Comparison of ENCODE assay signal across 17 cellular contexts in the genomic region with DNA sequence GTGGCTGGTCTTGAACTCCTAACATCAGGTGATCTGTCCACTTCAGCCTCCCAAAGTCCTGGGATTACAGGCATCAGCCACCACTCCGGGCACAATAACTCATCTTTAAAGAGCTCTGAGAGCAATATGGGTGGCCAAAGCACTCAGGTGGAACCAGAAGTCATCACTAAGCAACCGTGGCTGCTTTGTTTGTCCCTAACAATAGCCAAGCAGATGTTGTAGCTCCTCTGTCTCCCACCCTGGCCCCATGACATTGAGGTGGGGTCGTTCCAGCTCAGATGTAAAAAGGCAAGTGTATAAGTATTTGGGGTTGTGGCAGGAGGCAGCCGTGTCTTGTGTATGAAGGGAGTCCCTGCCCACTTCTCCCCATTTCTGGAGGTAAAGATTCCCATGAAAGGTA. TPM values are rescaled to one million over a fixed set of nuclear protein-coding genes. Genes with fewer than 3 reads are reported as not detected.
"Had no signal": no experiment of that assay in that cellular context is flagged by ENCODE, and none has a peak within 500 bp of the region (broad histone marks: within the 10 kb centered on the region; RNA-seq: fewer than 3 reads in every experiment).

No MANE protein-coding gene starts in this region.

- H3K4me3 Mint-ChIP-seq: activated CD8-positive, alpha-beta T cell treated with anti-CD3 and anti-CD28 coated beads for 36 hours; activated T-cell treated with anti-CD3 and anti-CD28 coated beads, Interleukin-2, amount 50 U/mL, for 4 hours; nephron; stimulated activated naive CD8-positive, alpha-beta T cell treated with anti-CD3 and anti-CD28 coated beads, Interleukin-15, amount 100 ng/mL, for 72 hours; type B pancreatic cell had no signal

- H3K4me1 ChIP-seq: prostate gland had no signal

- FAIRE-seq: colon, keratinocyte had no signal

- H3K9me3 Mint-ChIP-seq: nephron, type B pancreatic cell had no signal

- H3K27ac ChIP-seq: cardiac muscle cell, left lung, prostate gland, WERI-Rb-1 had no signal

- H3K36me3 ChIP-seq: cardiac muscle cell, left lung, prostate gland, WERI-Rb-1 had no signal

- H3K9me3 ChIP-seq: left lung, prostate gland had no signal

- H3K4me3 ChIP-seq: cardiac muscle cell, left lung, prostate gland, skin epidermis had no signal

- H3K27me3 Mint-ChIP-seq: activated CD8-positive, alpha-beta T cell treated with anti-CD3 and anti-CD28 coated beads for 36 hours; stimulated activated naive CD8-positive, alpha-beta T cell treated with anti-CD3 and anti-CD28 coated beads, Interleukin-15, amount 100 ng/mL, for 72 hours; type B pancreatic cell had no signal

- H3K27ac Mint-ChIP-seq: nephron; stimulated activated naive CD8-positive, alpha-beta T cell treated with anti-CD3 and anti-CD28 coated beads, Interleukin-15, amount 100 ng/mL, for 72 hours; type B pancreatic cell had no signal

- DNase-seq: activated gamma-delta T cell; activated T-cell treated with anti-CD3 and anti-CD28 coated beads, Interleukin-2, amount 50 U/mL, for 4 hours; left lung; right cardiac atrium; stimulated activated CD4-positive, alpha-beta T cell treated with anti-CD3 and anti-CD28 coated beads, Interleukin-4, amount 100 ng/mL, for 4 hours; WERI-Rb-1 had no signal

- H3K27me3 ChIP-seq: cardiac muscle cell, left lung had no signal

- H3K36me3 Mint-ChIP-seq: activated naive CD4-positive, alpha-beta T cell treated with anti-CD3 and anti-CD28 coated beads, Interleukin-2, amount 50 U/mL, for 72 hours had no signal

RNA-seq across cellular contexts. Expression of gene SCIMP, which starts 3.7 kb away (rescaled TPM):
- total RNA-seq: cardiac muscle cell, mammary epithelial cell had no signal
- polyA plus RNA-seq: keratinocyte, mammary epithelial cell had no signal
